Comparison of ENCODE assay signal across 20 cellular contexts in genomic region chr15:88616240-88616639, GRCh38. TPM values are rescaled to one million over a fixed set of nuclear protein-coding genes. Genes with fewer than 3 reads are reported as not detected.
"Had no signal": no experiment of that assay in that cellular context is flagged by ENCODE, and none has a peak within 500 bp of the region (broad histone marks: within the 10 kb centered on the region; RNA-seq: fewer than 3 reads in every experiment).

No MANE protein-coding gene starts in this region.

- H3K4me3 Mint-ChIP-seq: activated CD4-positive, alpha-beta T cell treated with anti-CD3 and anti-CD28 coated beads for 36 hours; activated naive CD8-positive, alpha-beta T cell treated with anti-CD3 and anti-CD28 coated beads, Interleukin-2, amount 50 U/mL, for 24 hours; activated T-helper 1 cell treated with anti-CD3 and anti-CD28 coated beads, Interleukin-12 subunit alpha, Interleukin-12 subunit beta, Interleukin-2, Interleukin-4 antibody, amounts not matched to agents 30 ng/mL and 10 ng/mL and 1 ng/mL, durations not matched to agents 14 hours and 24 hours and 36 hours; neural crest cell had no signal

- H3K27me3 ChIP-seq: breast epithelium, ovary had no signal

- H3K27ac Mint-ChIP-seq: activated CD4-positive, alpha-beta T cell treated with anti-CD3 and anti-CD28 coated beads for 36 hours; activated naive CD8-positive, alpha-beta T cell treated with anti-CD3 and anti-CD28 coated beads, Interleukin-2, amount 50 U/mL, for 24 hours; activated T-helper 1 cell treated with anti-CD3 and anti-CD28 coated beads, Interleukin-12 subunit alpha, Interleukin-12 subunit beta, Interleukin-2, Interleukin-4 antibody, amounts not matched to agents 30 ng/mL and 10 ng/mL and 1 ng/mL, durations not matched to agents 14 hours and 24 hours and 36 hours had no signal

- DNase-seq: activated CD4-positive, alpha-beta T cell treated with anti-CD3 and anti-CD28 coated beads for 36 hours; activated CD8-positive, alpha-beta memory T cell treated with anti-CD3 and anti-CD28 coated beads for 24 hours; activated naive CD4-positive, alpha-beta T cell treated with Interleukin-2 at 50 U/mL for 16 hours; activated naive CD8-positive, alpha-beta T cell treated with anti-CD3 and anti-CD28 coated beads, Interleukin-2, amount 50 U/mL, for 24 hours; aorta; cerebellar nuclear complex; effector CD8-positive, alpha-beta T cell; heart left ventricle; midbrain; ovary; spleen; T-helper 1 cell; T1000 had no signal

- H3K9me3 Mint-ChIP-seq: activated naive CD8-positive, alpha-beta T cell treated with anti-CD3 and anti-CD28 coated beads, Interleukin-2, amount 50 U/mL, for 24 hours; activated T-helper 1 cell treated with anti-CD3 and anti-CD28 coated beads, Interleukin-12 subunit alpha, Interleukin-12 subunit beta, Interleukin-2, Interleukin-4 antibody, amounts not matched to agents 30 ng/mL and 10 ng/mL and 1 ng/mL, durations not matched to agents 14 hours and 24 hours and 36 hours; neural crest cell had no signal

- H3K4me3 ChIP-seq: breast epithelium, heart left ventricle, lung, ovary, spleen had no signal

- H3K27ac ChIP-seq: breast epithelium, epithelial cell of prostate, heart left ventricle, ovary, spleen had no signal

- ATAC-seq: activated naive CD8-positive, alpha-beta T cell treated with anti-CD3 and anti-CD28 coated beads, Interleukin-2, amount 50 U/mL, for 24 hours; heart left ventricle; sciatic nerve had no signal

- H3K36me3 ChIP-seq: breast epithelium, heart left ventricle, ovary, spleen had no signal

- H3K9me3 ChIP-seq: breast epithelium, heart left ventricle, ovary, spleen had no signal

RNA-seq across cellular contexts. Expression of gene ISG20, which starts 22.6 kb away (rescaled TPM):
- total RNA-seq: frontal cortex had no signal
